ENCODE assay signal across 23 cellular contexts in genomic region chr2:55357907-55358306, GRCh38.
A peak's percentile ranks its signal among the peaks of the same experiment; 100 is the strongest.
DNase-seq lines count a peak whose midpoint lies in the region; ATAC-seq and TF ChIP-seq lines count a peak whose summit lies in the region.
"Had no signal": no experiment of that assay in that cellular context is flagged by ENCODE, and none has a peak within 500 bp of the region (broad histone marks: within the 10 kb centered on the region; RNA-seq: fewer than 3 reads in every experiment).

No MANE protein-coding gene starts in this region.

- DNase-seq in AG08395 (ENCODE audit: low spot score): peak; percentile 12
- DNase-seq in EL: peak; percentile 8
- peak; percentile 42 for DNase-seq in astrocyte of the hippocampus (ENCODE audit: low read depth, low spot score)
- peak; percentile 9 to 20 for DNase-seq in foreskin keratinocyte
- no peak for DNase-seq in cerebellar cortex (ENCODE audit: low spot score)
- DNase-seq in KBM-7: no peak
- DNase-seq: activated CD8-positive, alpha-beta memory T cell treated with anti-CD3 and anti-CD28 coated beads, Interleukin-2, amount 50 U/mL, for 4 hours; activated effector memory CD4-positive, alpha-beta T cell treated with Interleukin-2 at 50 U/mL for 16 hours; activated naive CD8-positive, alpha-beta T cell treated with anti-CD3 and anti-CD28 coated beads, Interleukin-2, amount 50 U/mL, for 24 hours; DND-41; kidney; MV-4-11; NCI-H1694 treated with DMSO at 0.1 percent for 48 hours; NCI-H2171 treated with DMSO at 0.1 percent for 48 hours; NCI-H526 treated with DMSO at 0.1 percent for 48 hours; stimulated activated CD4-positive, alpha-beta T cell treated with anti-CD3 and anti-CD28 coated beads, Interleukin-2, amount 100 ng/mL, for 48 hours; stimulated activated naive B cell treated with anti-CD40 and anti-IgM and Interleukin-4, amounts not matched to agents 10 μg/mL and 1 μg/mL and 100 μg/mL, for 72 hours; testis had no signal

- ATAC-seq in foreskin keratinocyte (peak; percentile 73), HG02763 (IDR thresholded peaks at IDR 0.05; ENCODE audit: unreplicated experiment) (no peak), HG03159 (IDR thresholded peaks at IDR 0.05; ENCODE audit: unreplicated experiment) (no peak)
- ATAC-seq: activated naive CD8-positive, alpha-beta T cell treated with anti-CD3 and anti-CD28 coated beads, Interleukin-2, amount 50 U/mL, for 24 hours; K562; stimulated activated naive B cell treated with anti-CD40 and anti-IgM and Interleukin-4, amounts not matched to agents 10 μg/mL and 1 μg/mL and 100 μg/mL, for 72 hours had no signal

- no peaks in the 10 kb centered on the region for H3K4me1 ChIP-seq in foreskin keratinocyte
- H3K4me1 ChIP-seq: testis had no signal

- no peak for TF ChIP-seq CTCF in foreskin keratinocyte (conservative IDR thresholded peaks at IDR 0.05)

- no peak overlapping the region for H3K27ac ChIP-seq in foreskin keratinocyte
- H3K27ac ChIP-seq: epithelial cell of prostate, neutrophil, testis had no signal

- in situ Hi-C loops in KBM-7 (cut with MboI; ENCODE audit: low pct_unique_long_range_greater_than_20kb, low sequenced_read_pairs): no loop called here

- H3K27me3 ChIP-seq in foreskin keratinocyte: no peaks in the 10 kb centered on the region
- H3K27me3 ChIP-seq: neutrophil, testis had no signal

Comparison
In these comparisons a context has a peak if more than half of its experiments do, and no peak if none do; other contexts are left out.
1. DNase-seq: peak in AG08395 (single experiment), EL (single experiment), astrocyte of the hippocampus (single experiment) and foreskin keratinocyte (2 of 2); none in cerebellar cortex (single experiment) and KBM-7 (single experiment).